9 cellular contexts compared by ENCODE assay signal in the genomic region with DNA sequence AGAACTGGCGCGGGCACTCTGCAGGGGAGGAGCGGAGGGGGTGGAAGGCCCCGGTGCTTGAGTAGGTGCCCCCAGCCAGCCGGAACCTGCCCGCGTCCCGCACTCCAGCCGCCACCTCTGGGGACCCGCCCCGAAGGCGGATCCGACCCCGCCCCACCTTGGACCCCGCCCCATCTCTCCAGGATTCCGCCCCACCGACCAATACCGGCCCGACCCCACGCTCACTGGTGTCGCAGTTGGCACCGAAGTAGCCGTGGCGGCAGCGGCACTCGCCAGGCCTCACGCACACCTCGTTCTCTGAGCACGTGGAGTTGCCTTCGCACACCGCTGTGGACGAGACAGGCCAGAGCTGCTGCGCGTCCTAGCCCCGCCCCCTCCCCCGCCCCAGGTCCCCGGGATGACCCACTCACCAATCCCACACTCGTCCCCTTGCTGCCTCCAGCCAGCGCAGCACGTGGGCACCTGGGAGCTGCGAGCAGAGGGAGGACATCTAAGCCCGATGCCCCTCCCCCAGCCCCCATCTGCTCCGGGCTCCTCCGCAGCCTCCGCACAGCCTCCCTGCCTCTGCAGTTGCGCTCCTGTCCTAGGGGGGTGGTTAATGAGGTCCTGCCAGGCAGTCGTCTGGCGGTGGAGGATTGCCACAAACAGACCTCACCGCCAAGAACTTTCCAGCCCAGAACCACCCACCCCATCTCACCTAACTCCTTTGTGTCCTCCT. TPM values are rescaled to one million over a fixed set of nuclear protein-coding genes. Genes with fewer than 3 reads are reported as not detected.
DNase-seq lines count a peak whose midpoint lies in the region; ATAC-seq, FAIRE-seq and TF ChIP-seq lines count a peak whose summit lies in the region.
"Had no signal": no experiment of that assay in that cellular context is flagged by ENCODE, and none has a peak within 500 bp of the region (broad histone marks: within the 10 kb centered on the region; RNA-seq: fewer than 3 reads in every experiment).

No MANE protein-coding gene starts in this region.

- no peak for ATAC-seq in upper lobe of left lung (ENCODE audit: low FRiP score in 2 of 2)
- ATAC-seq in GM21447 (IDR thresholded peaks at IDR 0.05; ENCODE audit: unreplicated experiment), result no peak

- FAIRE-seq in astrocyte (lab: Jason Lieb, UNC), result no peak

- no peak overlapping the region for H2AFZ ChIP-seq in astrocyte (ENCODE audit: low read depth, low read length)

- H3K36me3 ChIP-seq in breast epithelium (no peaks in the 10 kb centered on the region), astrocyte (ENCODE audit: insufficient read depth, low read length) (peaks cover 7% of the 10 kb centered on the region), mesendoderm (ENCODE audit: control insufficient read depth, insufficient read depth, low read length) (peaks cover 3% of the 10 kb centered on the region), upper lobe of left lung (peaks cover 0 to 24% (median 3%) of the 10 kb centered on the region in 4 donors)

- H3K27ac Mint-ChIP-seq in MCF 10A (ENCODE audit: low read depth, unreplicated experiment), result no peak overlapping the region
- H3K27ac Mint-ChIP-seq in astrocyte (ENCODE audit: unreplicated experiment), result no peak overlapping the region

- H3K23ac ChIP-seq in mesendoderm (ENCODE audit: low read length), result peak overlapping the region; percentile 97

- no peak overlapping the region for H2BK120ac ChIP-seq in mesendoderm (ENCODE audit: low read depth, low read length)

- H4K8ac ChIP-seq in mesendoderm (ENCODE audit: low read depth, low read length), result no peak overlapping the region

- H3K9me3 Mint-ChIP-seq in MCF 10A (ENCODE audit: unreplicated experiment) (no peaks in the 10 kb centered on the region), astrocyte (ENCODE audit: unreplicated experiment) (peaks cover 4% of the 10 kb centered on the region)

- TF ChIP-seq CTCF in breast epithelium (IDR thresholded peaks at IDR 0.05), result no peak
- TF ChIP-seq CTCF in MCF 10A (IDR thresholded peaks at IDR 0.05; ENCODE audit: unreplicated experiment), result no peak
- TF ChIP-seq CTCF in astrocyte (IDR thresholded peaks at IDR 0.05; ENCODE audit: insufficient read depth, low read depth, low read length), result no peak
- no peak for TF ChIP-seq CTCF in upper lobe of left lung (IDR thresholded peaks at IDR 0.05)

- H3K9ac ChIP-seq in astrocyte (ENCODE audit: low read length), result no peak overlapping the region
- H3K9ac ChIP-seq in mesendoderm (ENCODE audit: low read length), result peak overlapping the region; percentile 50

- H2AK5ac ChIP-seq in mesendoderm (ENCODE audit: low read length), result no peak overlapping the region

- H3K4me1 Mint-ChIP-seq in MCF 10A (ENCODE audit: insufficient read depth, unreplicated experiment) (no peaks in the 10 kb centered on the region), astrocyte (ENCODE audit: low read depth, unreplicated experiment) (peaks cover 5% of the 10 kb centered on the region)

- H3K18ac ChIP-seq in mesendoderm (ENCODE audit: low read length), result no peak overlapping the region

- no peak overlapping the region for H2BK15ac ChIP-seq in mesendoderm (replicated peaks; ENCODE audit: low read depth)

- no peak for TF ChIP-seq POLR2A in breast epithelium (IDR thresholded peaks at IDR 0.05)
- no peak for TF ChIP-seq POLR2A in upper lobe of left lung (IDR thresholded peaks at IDR 0.05)

- H3K4me3 Mint-ChIP-seq in MCF 10A (ENCODE audit: unreplicated experiment) (no peak overlapping the region), astrocyte (ENCODE audit: unreplicated experiment) (no peak overlapping the region)

- H3K4me1 ChIP-seq in breast epithelium, result peaks cover 8 to 9% of the 10 kb centered on the region in 2 donors
- peaks cover 20% of the 10 kb centered on the region for H3K4me1 ChIP-seq in astrocyte (ENCODE audit: insufficient read depth, low read length)
- H3K4me1 ChIP-seq in mesendoderm (ENCODE audit: control insufficient read depth, low read depth, low read length), result peaks cover 15% of the 10 kb centered on the region
- H3K4me1 ChIP-seq in upper lobe of left lung, result peaks cover 41 to 49% (median 44%) of the 10 kb centered on the region in 4 donors

- no peak overlapping the region for H4K5ac ChIP-seq in mesendoderm (ENCODE audit: low read length)

- CTCF ChIA-PET in MCF 10A (lab: Yijun Ruan, JAX), result no interaction called here

- H3K79me1 ChIP-seq in mesendoderm (ENCODE audit: low read length), result peaks cover 14% of the 10 kb centered on the region

- DNase-seq in breast epithelium (ENCODE audit: low spot score in 2 of 2) (no peak), MCF 10A (ENCODE audit: unreplicated experiment) (no peak), astrocyte (ENCODE audit: low read depth) (no peak), mesendoderm (peak; percentile 58), upper lobe of left lung (peak in 1 of 2 donors; percentile 66), putamen (ENCODE audit: low spot score) (no peak)
- DNase-seq in activated CD4-positive, CD25-positive, alpha-beta regulatory T cell treated with anti-CD3 and anti-CD28 coated beads, Interleukin-2, amount 50 U/mL, for 72 hours, result no peak
- DNase-seq: OCI-M1 had no signal

- H3K4me3 ChIP-seq in breast epithelium, result peak overlapping the region in 2 of 3 donors; percentile 40 to 59
- H3K4me3 ChIP-seq in astrocyte (ENCODE audit: insufficient read depth, low read depth, low read length), result peak overlapping the region; percentile 28
- H3K4me3 ChIP-seq in mesendoderm (ENCODE audit: low read length), result no peak overlapping the region
- peak overlapping the region in 3 of 4 donors; percentile 47 to 56 (median 55) for H3K4me3 ChIP-seq in upper lobe of left lung

- H3K4me2 ChIP-seq in astrocyte (ENCODE audit: low read length) (peak overlapping the region; percentile 85), mesendoderm (ENCODE audit: low read length) (peak overlapping the region; percentile 78)

- POLR2A ChIA-PET in MCF 10A (lab: Yijun Ruan, JAX), result no interaction called here

- WGBS in mesendoderm (ENCODE audit: extremely low coverage, insufficient coverage, low lambda C conversion rate), result no CpG with 5 or more reads among the region's 49 CpGs
- 52 to 87% methylated on average over 12 to 36 of the region's 49 CpGs for WGBS in upper lobe of left lung, 2 donors

- H3K36me3 Mint-ChIP-seq in MCF 10A (ENCODE audit: insufficient read depth, unreplicated experiment) (no peaks in the 10 kb centered on the region), astrocyte (ENCODE audit: low read depth, unreplicated experiment) (peaks cover 29% of the 10 kb centered on the region)

- H3K4ac ChIP-seq in mesendoderm (ENCODE audit: low read depth, low read length), result no peak overlapping the region

- peaks cover 61% of the 10 kb centered on the region for H3K79me2 ChIP-seq in astrocyte (ENCODE audit: insufficient read depth, low read length)
- H3K79me2 ChIP-seq in mesendoderm (ENCODE audit: control insufficient read depth, insufficient read depth, low read length), result peaks cover 4% of the 10 kb centered on the region

- H3K27me3 ChIP-seq in breast epithelium, result peaks cover 0 to 20% of the 10 kb centered on the region in 2 donors
- H3K27me3 ChIP-seq in astrocyte (ENCODE audit: insufficient read depth, low read length), result no peaks in the 10 kb centered on the region
- H3K27me3 ChIP-seq in mesendoderm (ENCODE audit: insufficient read depth, low read length, poor library complexity), result peaks cover 3% of the 10 kb centered on the region
- H3K27me3 ChIP-seq in upper lobe of left lung, result peaks cover 0 to 37% (median 13%) of the 10 kb centered on the region in 4 donors

- H3K9me3 ChIP-seq in breast epithelium (no peaks in the 10 kb centered on the region), astrocyte (ENCODE audit: insufficient read depth, low read depth, low read length) (no peaks in the 10 kb centered on the region), upper lobe of left lung (no peaks in the 10 kb centered on the region)

- intact Hi-C loops in breast epithelium (cut with DNase I; ENCODE audit: low total_unique reads), result no loop called here
- intact Hi-C loops in MCF 10A (cut with micrococcal nuclease), result no loop called here

- no TSS peak for BruUV-seq in MCF 10A (replicated peaks; lab: Mats Ljungman, UMichigan)

- H3K27me3 Mint-ChIP-seq in MCF 10A (ENCODE audit: insufficient read depth, unreplicated experiment) (peaks cover 3% of the 10 kb centered on the region), astrocyte (ENCODE audit: low read depth, unreplicated experiment) (peaks cover 48% of the 10 kb centered on the region)

- H2BK5ac ChIP-seq in mesendoderm (ENCODE audit: low read length), result no peak overlapping the region

- TF ChIP-seq EP300 in upper lobe of left lung (IDR thresholded peaks at IDR 0.05), result no peak

- H3K27ac ChIP-seq in breast epithelium (no peak overlapping the region), astrocyte (ENCODE audit: low read depth, low read length) (no peak overlapping the region), mesendoderm (ENCODE audit: low read depth, low read length) (no peak overlapping the region), upper lobe of left lung (no peak overlapping the region)

- H4K20me1 ChIP-seq in astrocyte (ENCODE audit: insufficient read depth, low read length), result peaks cover 96% of the 10 kb centered on the region

- H3K56ac ChIP-seq in mesendoderm (ENCODE audit: low read length), result peak overlapping the region; percentile 83

RNA-seq across cellular contexts. Expression of a gene that starts 5.9 kb away (rescaled TPM):
- total RNA-seq in breast epithelium (10 to 100 TPM in 2 of 3 donors, 1 to 10 TPM in 1; 5.3 to 14.7 (median 12.3) TPM), MCF 10A (2022) (0.35 and 0.88 TPM in 2 replicates), astrocyte (17.3 and 22.5 TPM in 2 replicates), upper lobe of left lung (10 to 100 TPM; 10.1 to 36.7 (median 16.1) TPM)
- polyA plus RNA-seq in mesendoderm (2013, experiment 1 of 2), result 7.9 TPM
- 7.1 TPM for polyA plus RNA-seq in mesendoderm (2013, experiment 2 of 2)

RNA-seq across cellular contexts. Expression of a gene that starts 37.7 kb away (rescaled TPM):
- total RNA-seq in breast epithelium (10 to 100 TPM in 1 of 3 donors, 1 to 10 TPM in 2; 4.8 to 11.5 (median 10.0) TPM), MCF 10A (2022) (9.9 and 10.4 TPM in 2 replicates), astrocyte (14.2 and 14.3 TPM in 2 replicates), upper lobe of left lung (10 to 100 TPM in 5 of 6 donors, 1 to 10 TPM in 1; 8.9 to 26.2 (median 12.7) TPM)
- 17.1 TPM for polyA plus RNA-seq in mesendoderm (2013, experiment 1 of 2)
- 16.9 TPM for polyA plus RNA-seq in mesendoderm (2013, experiment 2 of 2)
